9 cellular contexts compared by ENCODE assay signal in genomic region chr3:108602249-108602934, GRCh38. TPM values are rescaled to one million over a fixed set of nuclear protein-coding genes. Genes with fewer than 3 reads are reported as not detected.
DNase-seq lines count a peak whose midpoint lies in the region; ATAC-seq, FAIRE-seq and TF ChIP-seq lines count a peak whose summit lies in the region.
"Had no signal": no experiment of that assay in that cellular context is flagged by ENCODE, and none has a peak within 500 bp of the region (broad histone marks: within the 10 kb centered on the region; RNA-seq: fewer than 3 reads in every experiment).

No MANE protein-coding gene starts in this region.

- H2BK15ac ChIP-seq in H9 (ENCODE audit: low read depth, low read length) = no peak overlapping the region

- POLR2A ChIA-PET in activated CD8-positive, alpha-beta T cell treated with anti-CD3 and anti-CD28 coated beads for 36 hours (lab: Charles Lee) = interaction anchor here (1.2 to 6.5 kb wide), 2 partner anchors 13 to 25 kb away, joined by 3 to 57 read pairs; partner anchors contain the start of genes CIP2A and DZIP3

- H4K20me1 ChIP-seq in H9 (ENCODE audit: control insufficient read depth, insufficient read depth, insufficient read length) (no peaks in the 10 kb centered on the region), osteoblast (ENCODE audit: insufficient read depth, low read length) (no peaks in the 10 kb centered on the region)

- no peaks in the 10 kb centered on the region for H3K23me2 ChIP-seq in H9 (ENCODE audit: insufficient read length, low read depth, low read length, poor library complexity, severe bottlenecking)

- no CpG with 5 or more reads among the region's 5 CpGs for WGBS in H9 (ENCODE audit: extremely low coverage, insufficient read length, low lambda C conversion rate)
- WGBS in mesodermal cell (ENCODE audit: insufficient coverage in 2 of 2), 2 experiments = 40 to 92% methylated on average over 1 to 2 of the region's 5 CpGs

- intact Hi-C loops in activated CD8-positive, alpha-beta T cell treated with anti-CD3 and anti-CD28 coated beads for 36 hours (cut with micrococcal nuclease) = no loop called here

- CTCF ChIA-PET in activated CD8-positive, alpha-beta T cell treated with anti-CD3 and anti-CD28 coated beads for 36 hours (lab: Charles Lee) = interaction anchor here (1.0 to 3.4 kb wide), 7 partner anchors 8 to 422 kb away, joined by 4 to 21 read pairs (median 4); partner anchors contain the start of genes CIP2A and DZIP3

- H3K4me1 Mint-ChIP-seq in H9 (peaks cover 15 to 21% of the 10 kb centered on the region in 2 experiments), osteocyte (ENCODE audit: unreplicated experiment) (peaks cover 12% of the 10 kb centered on the region)
- peaks cover 69% of the 10 kb centered on the region for H3K4me1 Mint-ChIP-seq in activated CD8-positive, alpha-beta T cell treated with anti-CD3 and anti-CD28 coated beads for 36 hours (ENCODE audit: low read depth)

- no peak overlapping the region for H3K23ac ChIP-seq in H9 (ENCODE audit: insufficient read length, low read depth, low read length)

- H3K9me3 Mint-ChIP-seq in H9 (peaks cover 0 to 7% of the 10 kb centered on the region in 2 experiments; a peak in 2 of 5 replicates), osteocyte (ENCODE audit: unreplicated experiment) (no peaks in the 10 kb centered on the region)
- peaks cover 9% of the 10 kb centered on the region for H3K9me3 Mint-ChIP-seq in activated CD8-positive, alpha-beta T cell treated with anti-CD3 and anti-CD28 coated beads for 36 hours

- H3K9ac ChIP-seq in H9 (ENCODE audit: extremely low read depth, insufficient read length, low read length) = no peak overlapping the region

- peak overlapping the region; percentile 50 to 88 (median 69); a peak in 5 of 7 replicates for H3K27ac Mint-ChIP-seq in H9
- H3K27ac Mint-ChIP-seq in activated CD8-positive, alpha-beta T cell treated with anti-CD3 and anti-CD28 coated beads for 36 hours = peak overlapping the region; percentile 90
- no peak overlapping the region for H3K27ac Mint-ChIP-seq in osteocyte (ENCODE audit: unreplicated experiment)

- H3K18ac ChIP-seq in H9 (ENCODE audit: insufficient read length, low read depth, low read length) = no peak overlapping the region

- H3K36me3 Mint-ChIP-seq in H9 (ENCODE audit: insufficient read depth in 1 of 3, low read depth in 3 of 3) (peaks cover 0 to 17% (median 13%) of the 10 kb centered on the region in 3 experiments; a peak in 5 of 7 replicates), osteocyte (ENCODE audit: unreplicated experiment) (peaks cover 8% of the 10 kb centered on the region)
- peaks cover 22% of the 10 kb centered on the region for H3K36me3 Mint-ChIP-seq in activated CD8-positive, alpha-beta T cell treated with anti-CD3 and anti-CD28 coated beads for 36 hours (ENCODE audit: low read depth)

- H3K4me2 ChIP-seq in H9 (ENCODE audit: insufficient read depth, insufficient read length, low read length) (no peak overlapping the region), osteoblast (ENCODE audit: insufficient read depth, low read length) (no peak overlapping the region)

- H3K27me3 Mint-ChIP-seq in H9 (ENCODE audit: low read depth) (no peaks in the 10 kb centered on the region), osteocyte (ENCODE audit: unreplicated experiment) (no peaks in the 10 kb centered on the region)
- no peaks in the 10 kb centered on the region for H3K27me3 Mint-ChIP-seq in activated CD8-positive, alpha-beta T cell treated with anti-CD3 and anti-CD28 coated beads for 36 hours

- H3K14ac ChIP-seq in H9 (ENCODE audit: insufficient read depth, low read length) = no peak overlapping the region

- H3K79me2 ChIP-seq in H9 (ENCODE audit: insufficient read depth, low read length) (no peaks in the 10 kb centered on the region; the same call in 1 of the 2 replicates), osteoblast (ENCODE audit: insufficient read depth, low read length) (no peaks in the 10 kb centered on the region)

- no peak overlapping the region for H4K91ac ChIP-seq in H9 (ENCODE audit: insufficient read length, low read depth, low read length)

- H3K4me3 ChIP-seq in mesodermal cell (ENCODE audit: extremely low read depth, insufficient read depth, low read length, poor library complexity, severe bottlenecking) (no peak overlapping the region), osteoblast (ENCODE audit: insufficient read depth, low read length) (no peak overlapping the region)
- H3K4me3 ChIP-seq: esophagus squamous epithelium had no signal

- H4K5ac ChIP-seq in H9 (ENCODE audit: insufficient read length, low read depth, low read length) = no peak overlapping the region

- no peak overlapping the region for H3K56ac ChIP-seq in H9 (ENCODE audit: insufficient read length, low read depth, low read length)

- H3K9me3 ChIP-seq in H9 (ENCODE audit: control insufficient read depth, low read depth, low read length) (no peaks in the 10 kb centered on the region), mesodermal cell (ENCODE audit: control insufficient read depth, low read length) (peaks cover 10% of the 10 kb centered on the region), osteoblast (ENCODE audit: low read depth, low read length) (no peaks in the 10 kb centered on the region)
- H3K9me3 ChIP-seq: esophagus squamous epithelium had no signal

- no peak overlapping the region for H2BK5ac ChIP-seq in H9 (ENCODE audit: insufficient read length, low read length)

- peak; percentile 79 for ATAC-seq in activated CD8-positive, alpha-beta T cell treated with anti-CD3 and anti-CD28 coated beads for 36 hours
- no peak for ATAC-seq in HG03025 (IDR thresholded peaks at IDR 0.05; ENCODE audit: low FRiP score, unreplicated experiment)

- H2BK120ac ChIP-seq in H9 (ENCODE audit: low read depth, low read length, poor library complexity, severe bottlenecking) = no peak overlapping the region

- H2BK20ac ChIP-seq in H9 (ENCODE audit: low read depth, low read length, poor library complexity, severe bottlenecking) = no peak overlapping the region

- H3K4me3 Mint-ChIP-seq in H9 (no peak overlapping the region), osteocyte (ENCODE audit: unreplicated experiment) (no peak overlapping the region)
- peak overlapping the region; percentile 66 for H3K4me3 Mint-ChIP-seq in activated CD8-positive, alpha-beta T cell treated with anti-CD3 and anti-CD28 coated beads for 36 hours

- H3K27me3 ChIP-seq in H9 (ENCODE audit: insufficient read depth, low read length) = no peaks in the 10 kb centered on the region
- H3K27me3 ChIP-seq in osteoblast (ENCODE audit: insufficient read depth, low read length) = no peaks in the 10 kb centered on the region
- H3K27me3 ChIP-seq: esophagus squamous epithelium had no signal

- H3T11ph ChIP-seq in H9 (ENCODE audit: low read length) = no peak overlapping the region

- H2AFZ ChIP-seq in H9 (ENCODE audit: low read length) (no peak overlapping the region), osteoblast (ENCODE audit: low read length) (no peak overlapping the region)

- FAIRE-seq in GM12892 (lab: Jason Lieb, UNC) = peak; percentile 80

- H3K79me1 ChIP-seq in H9 (ENCODE audit: insufficient read depth, low read depth, low read length, poor library complexity, severe bottlenecking) = peaks cover 2% of the 10 kb centered on the region

- TF ChIP-seq POLR2A in GM12892 (IDR thresholded peaks at IDR 0.05; ENCODE audit: low read depth, low read length) = no peak

- H3K27ac ChIP-seq in H9 (ENCODE audit: insufficient read length, low read depth, low read length) = no peak overlapping the region
- H3K27ac ChIP-seq in mesodermal cell (ENCODE audit: low read depth, low read length, severe bottlenecking) = peak overlapping the region; percentile 73
- no peak overlapping the region for H3K27ac ChIP-seq in osteoblast (ENCODE audit: low read depth, low read length)
- H3K27ac ChIP-seq: esophagus squamous epithelium had no signal

- TF ChIP-seq CTCF in H9 (conservative IDR thresholded peaks at IDR 0.05) (no peak), osteocyte (IDR thresholded peaks at IDR 0.05) (no peak), osteoblast (IDR thresholded peaks at IDR 0.05; ENCODE audit: extremely low read depth, low read depth, low read length) (no peak)
- TF ChIP-seq CTCF in activated CD8-positive, alpha-beta T cell treated with anti-CD3 and anti-CD28 coated beads for 36 hours (IDR thresholded peaks at IDR 0.05) = no peak

- no peak for DNase-seq in GM12892 (ENCODE audit: insufficient read length)
- DNase-seq in H9 = no peak
- peak; percentile 54 for DNase-seq in activated CD8-positive, alpha-beta T cell treated with anti-CD3 and anti-CD28 coated beads for 36 hours
- DNase-seq in osteocyte (ENCODE audit: extremely low spot score, unreplicated experiment) = no peak
- no peak for DNase-seq in osteoblast (ENCODE audit: insufficient read length, low spot score, missing footprints)
- no peak for DNase-seq in HUDEP-2 (lab: John Stamatoyannopoulos, UW; ENCODE audit: unreplicated experiment in 76 of 76)
- DNase-seq: esophagus squamous epithelium had no signal

- H3K36me3 ChIP-seq in mesodermal cell (ENCODE audit: control insufficient read depth, insufficient read depth, low read length) (peaks cover 4% of the 10 kb centered on the region), osteoblast (ENCODE audit: insufficient read depth, low read length) (no peaks in the 10 kb centered on the region)
- H3K36me3 ChIP-seq: esophagus squamous epithelium had no signal

- no peak overlapping the region for H2BK12ac ChIP-seq in H9 (ENCODE audit: insufficient read length, low read depth, low read length)

- no peaks in the 10 kb centered on the region for H3K4me1 ChIP-seq in H9 (ENCODE audit: insufficient read depth, low read length)
- H3K4me1 ChIP-seq in mesodermal cell (ENCODE audit: control insufficient read depth, insufficient read depth, low read length, poor library complexity, severe bottlenecking) = peaks cover 7% of the 10 kb centered on the region
- H3K4me1 ChIP-seq in osteoblast (ENCODE audit: insufficient read depth, low read length) = peaks cover 6% of the 10 kb centered on the region
- H3K4me1 ChIP-seq: esophagus squamous epithelium had no signal

- H2AK5ac ChIP-seq in H9 (ENCODE audit: insufficient read length, low read length) = no peak overlapping the region

- H3K4ac ChIP-seq in H9 (ENCODE audit: low read depth, low read length) = no peak overlapping the region

- H4K8ac ChIP-seq in H9 (replicated peaks; ENCODE audit: insufficient read length, low read depth, low read length) = no peak overlapping the region

RNA-seq across cellular contexts. Expression of gene DZIP3, which starts 12.9 kb away (rescaled TPM):
- 11.7 TPM for polyA plus RNA-seq in GM12892 (2012; ENCODE audit: missing spikeins)
- total RNA-seq in H9 (2021) = 22.1 and 24.1 TPM in 2 replicates
- total RNA-seq in activated CD8-positive, alpha-beta T cell treated with anti-CD3 and anti-CD28 coated beads for 36 hours = 10 to 100 TPM; 18.5 to 21.8 TPM
- polyA plus RNA-seq in mesodermal cell (2013, experiment 1 of 2) = 23.1 TPM
- 26.5 TPM for polyA plus RNA-seq in mesodermal cell (2013, experiment 2 of 2)
- total RNA-seq in osteocyte = 9.0 and 11.2 TPM in 2 replicates
- 12.3 and 12.4 TPM in 2 replicates for total RNA-seq in osteoblast

RNA-seq across cellular contexts. Expression of gene CIP2A, which starts 13.2 kb away (rescaled TPM):
- 13.5 TPM for polyA plus RNA-seq in GM12892 (2012; ENCODE audit: missing spikeins)
- total RNA-seq in H9 (2021) = 34.2 and 38.8 TPM in 2 replicates
- 10 to 100 TPM; 42.5 to 44.9 TPM for total RNA-seq in activated CD8-positive, alpha-beta T cell treated with anti-CD3 and anti-CD28 coated beads for 36 hours
- 25.8 TPM for polyA plus RNA-seq in mesodermal cell (2013, experiment 1 of 2)
- polyA plus RNA-seq in mesodermal cell (2013, experiment 2 of 2) = 23.6 TPM
- total RNA-seq in osteocyte = 9.0 and 10.2 TPM in 2 replicates
- total RNA-seq in osteoblast = 6.9 and 8.3 TPM in 2 replicates
